In genomic region chr5:173148354-173148753, GRCh38 we compare ENCODE assay signal across 23 cellular contexts. TPM values are rescaled to one million over a fixed set of nuclear protein-coding genes. Genes with fewer than 3 reads are reported as not detected.
DNase-seq lines count a peak whose midpoint lies in the region; ATAC-seq and TF ChIP-seq lines count a peak whose summit lies in the region.
"Had no signal": no experiment of that assay in that cellular context is flagged by ENCODE, and none has a peak within 500 bp of the region (broad histone marks: within the 10 kb centered on the region; RNA-seq: fewer than 3 reads in every experiment).

No MANE protein-coding gene starts in this region.

- peaks cover 0 to 2% of the 10 kb centered on the region in 2 donors for H3K4me1 ChIP-seq in lung (ENCODE audit: control insufficient read depth in 2 of 2, insufficient read depth in 2 of 2, low read length in 2 of 2)
- H3K4me1 ChIP-seq in ovary (ENCODE audit: insufficient read depth) = peaks cover 1% of the 10 kb centered on the region
- H3K4me1 ChIP-seq: A549 had no signal

- CTCF ChIA-PET in activated CD8-positive, alpha-beta memory T cell treated with anti-CD3 and anti-CD28 coated beads, Interleukin-2, amount 10 ng/mL, durations not matched to agents 7 days and 5 days (lab: Charles Lee) = interaction anchor here (1.0 kb wide), 1 partner anchor 435 kb away, joined by 3 read pairs; no protein-coding TSS in a partner anchor

- WGBS in lung, 2 donors = 72 to 94% methylated on average over 2 of the region's 2 CpGs
- WGBS in ovary, 3 donors = 60 to 82% (median 64%) methylated on average over 2 of the region's 2 CpGs

- H3K27ac Mint-ChIP-seq in activated CD8-positive, alpha-beta memory T cell treated with anti-CD3 and anti-CD28 coated beads, Interleukin-2, amount 10 ng/mL, durations not matched to agents 7 days and 5 days = no peak overlapping the region
- H3K27ac Mint-ChIP-seq in neural crest cell (ENCODE audit: unreplicated experiment) = no peak overlapping the region
- H3K27ac Mint-ChIP-seq: B cell had no signal

- ATAC-seq in activated CD8-positive, alpha-beta memory T cell treated with anti-CD3 and anti-CD28 coated beads, Interleukin-2, amount 10 ng/mL, durations not matched to agents 7 days and 5 days = no peak
- ATAC-seq in lung (ENCODE audit: insufficient read depth, low FRiP score) = no peak
- ATAC-seq: A549, GM12878 had no signal

- H3K4me3 ChIP-seq in lung (no peak overlapping the region), ovary (no peak overlapping the region)
- H3K4me3 ChIP-seq: A549; BLaER1 treated with 17β-estradiol and CSF1 and Interleukin-3, amounts not matched to agents 10 nM and 100 nM; GM12878 had no signal

- H3K27ac ChIP-seq in lung (ENCODE audit: low read depth in 1 of 2, low read length in 1 of 2) (no peak overlapping the region), ovary (no peak overlapping the region)
- H3K27ac ChIP-seq: 22Rv1; A549; BLaER1 treated with 17β-estradiol and CSF1 and Interleukin-3, amounts not matched to agents 10 nM and 100 nM; C4-2B had no signal

- H3K4me3 Mint-ChIP-seq in activated CD8-positive, alpha-beta memory T cell treated with anti-CD3 and anti-CD28 coated beads, Interleukin-2, amount 10 ng/mL, durations not matched to agents 7 days and 5 days = no peak overlapping the region
- H3K4me3 Mint-ChIP-seq in neural crest cell = peak overlapping the region; percentile 18
- H3K4me3 Mint-ChIP-seq: B cell had no signal

- TF ChIP-seq CTCF in lung (IDR thresholded peaks at IDR 0.05; ENCODE audit: control extremely low read depth, extremely low read depth) (no peak), neural crest cell (conservative IDR thresholded peaks at IDR 0.05) (no peak), ovary (IDR thresholded peaks at IDR 0.05) (no peak)

- H3K27me3 Mint-ChIP-seq in activated CD8-positive, alpha-beta memory T cell treated with anti-CD3 and anti-CD28 coated beads, Interleukin-2, amount 10 ng/mL, durations not matched to agents 7 days and 5 days = no peaks in the 10 kb centered on the region
- H3K27me3 Mint-ChIP-seq in neural crest cell (ENCODE audit: low read depth) = peaks cover 3% of the 10 kb centered on the region
- H3K27me3 Mint-ChIP-seq: B cell; CD4-positive, alpha-beta memory T cell had no signal

- TF ChIP-seq POLR2A in ovary (IDR thresholded peaks at IDR 0.05) = no peak

- peaks cover 34% of the 10 kb centered on the region for H3K36me3 Mint-ChIP-seq in activated CD8-positive, alpha-beta memory T cell treated with anti-CD3 and anti-CD28 coated beads, Interleukin-2, amount 10 ng/mL, durations not matched to agents 7 days and 5 days
- H3K36me3 Mint-ChIP-seq in neural crest cell (ENCODE audit: low read depth) = peaks cover 11% of the 10 kb centered on the region

- H3K36me3 ChIP-seq in lung (ENCODE audit: control insufficient read depth in 2 of 2, insufficient read depth in 2 of 2, low read length in 2 of 2) (peaks cover 17 to 21% of the 10 kb centered on the region in 2 donors), ovary (no peaks in the 10 kb centered on the region)

- peaks cover 2% of the 10 kb centered on the region for H3K9me3 Mint-ChIP-seq in activated CD8-positive, alpha-beta memory T cell treated with anti-CD3 and anti-CD28 coated beads, Interleukin-2, amount 10 ng/mL, durations not matched to agents 7 days and 5 days (ENCODE audit: low read depth)
- no peaks in the 10 kb centered on the region for H3K9me3 Mint-ChIP-seq in neural crest cell
- H3K9me3 Mint-ChIP-seq: CD8-positive, alpha-beta memory T cell had no signal

- no peak for TF ChIP-seq EP300 in ovary (IDR thresholded peaks at IDR 0.05)

- no peaks in the 10 kb centered on the region for H3K9me3 ChIP-seq in lung (ENCODE audit: control insufficient read depth in 2 of 2, insufficient read depth in 1 of 2, low read length in 1 of 2)
- H3K9me3 ChIP-seq in ovary = no peaks in the 10 kb centered on the region
- H3K9me3 ChIP-seq: A549; BLaER1 treated with 17β-estradiol and CSF1 and Interleukin-3, amounts not matched to agents 10 nM and 100 nM had no signal

- intact Hi-C loops in ovary (cut with DNase I) = loop anchor here in 2 of 4 donors (10.0 kb wide), 2 partner anchors 136 to 164 kb away; partner anchors contain the start of gene ATP6V0E1 (in 1 of the 2)

- H3K27me3 ChIP-seq in lung (ENCODE audit: control insufficient read depth, insufficient read depth) = no peaks in the 10 kb centered on the region
- H3K27me3 ChIP-seq in ovary = no peaks in the 10 kb centered on the region
- H3K27me3 ChIP-seq: BLaER1 treated with 17β-estradiol and CSF1 and Interleukin-3, amounts not matched to agents 10 nM and 100 nM had no signal

- DNase-seq in activated CD8-positive, alpha-beta memory T cell treated with anti-CD3 and anti-CD28 coated beads, Interleukin-2, amount 10 ng/mL, durations not matched to agents 7 days and 5 days = peak; percentile 28
- DNase-seq in activated CD8-positive, alpha-beta memory T cell treated with anti-CD3 and anti-CD28 coated beads, Interleukin-2, amount 50 U/mL, for 4 hours = no peak
- peak; percentile 19 for DNase-seq in lung (ENCODE audit: low spot score)
- DNase-seq in neural crest cell (ENCODE audit: low read depth, low spot score) = no peak
- no peak for DNase-seq in NCI-H1092 treated with DMSO at 0.1 percent for 48 hours (lab: John Stamatoyannopoulos, UW)
- DNase-seq in ovary = no peak
- DNase-seq: AML-193; CD4-positive, alpha-beta memory T cell; CD8-positive, alpha-beta memory T cell; COR-L47; DMS 273 treated with DMSO at 0.1 percent for 48 hours; DMS153; DMS53; DMS79; DND-41; EL; GDM1 had no signal

- peaks cover 18% of the 10 kb centered on the region for H3K4me1 Mint-ChIP-seq in activated CD8-positive, alpha-beta memory T cell treated with anti-CD3 and anti-CD28 coated beads, Interleukin-2, amount 10 ng/mL, durations not matched to agents 7 days and 5 days
- H3K4me1 Mint-ChIP-seq in neural crest cell = peaks cover 14% of the 10 kb centered on the region

RNA-seq across cellular contexts. Expression of gene BNIP1, which starts 4.0 kb away (rescaled TPM):
- 10 to 100 TPM; 14.5 to 16.3 TPM for total RNA-seq in activated CD8-positive, alpha-beta memory T cell treated with anti-CD3 and anti-CD28 coated beads, Interleukin-2, amount 10 ng/mL, durations not matched to agents 7 days and 5 days
- total RNA-seq in lung = 10 to 100 TPM; 12.1 to 14.3 TPM
- 10 to 100 TPM; 14.3 to 15.0 TPM for polyA plus RNA-seq in lung
- total RNA-seq in neural crest cell = 14.2 and 14.6 TPM in 2 replicates
- total RNA-seq in ovary = 10 to 100 TPM in 2 of 7 donors, 1 to 10 TPM in 5; 8.3 to 17.6 (median 9.5) TPM
- polyA plus RNA-seq in ovary = 10 to 100 TPM in 1 of 2 donors, 1 to 10 TPM in 1; 9.1 to 14.8 TPM

Comparison
In these comparisons a context has a peak if more than half of its experiments do, and no peak if none do; other contexts are left out.
1. DNase-seq: peak in activated CD8-positive, alpha-beta memory T cell treated with anti-CD3 and anti-CD28 coated beads, Interleukin-2, amount 10 ng/mL, durations not matched to agents 7 days and 5 days (single experiment) and lung (single experiment); none in activated CD8-positive, alpha-beta memory T cell treated with anti-CD3 and anti-CD28 coated beads, Interleukin-2, amount 50 U/mL, for 4 hours (single experiment), neural crest cell (single experiment), NCI-H1092 treated with DMSO at 0.1 percent for 48 hours (single experiment) and ovary (0 of 5).